ENCODE assay signal across 8 cellular contexts in the genomic region with DNA sequence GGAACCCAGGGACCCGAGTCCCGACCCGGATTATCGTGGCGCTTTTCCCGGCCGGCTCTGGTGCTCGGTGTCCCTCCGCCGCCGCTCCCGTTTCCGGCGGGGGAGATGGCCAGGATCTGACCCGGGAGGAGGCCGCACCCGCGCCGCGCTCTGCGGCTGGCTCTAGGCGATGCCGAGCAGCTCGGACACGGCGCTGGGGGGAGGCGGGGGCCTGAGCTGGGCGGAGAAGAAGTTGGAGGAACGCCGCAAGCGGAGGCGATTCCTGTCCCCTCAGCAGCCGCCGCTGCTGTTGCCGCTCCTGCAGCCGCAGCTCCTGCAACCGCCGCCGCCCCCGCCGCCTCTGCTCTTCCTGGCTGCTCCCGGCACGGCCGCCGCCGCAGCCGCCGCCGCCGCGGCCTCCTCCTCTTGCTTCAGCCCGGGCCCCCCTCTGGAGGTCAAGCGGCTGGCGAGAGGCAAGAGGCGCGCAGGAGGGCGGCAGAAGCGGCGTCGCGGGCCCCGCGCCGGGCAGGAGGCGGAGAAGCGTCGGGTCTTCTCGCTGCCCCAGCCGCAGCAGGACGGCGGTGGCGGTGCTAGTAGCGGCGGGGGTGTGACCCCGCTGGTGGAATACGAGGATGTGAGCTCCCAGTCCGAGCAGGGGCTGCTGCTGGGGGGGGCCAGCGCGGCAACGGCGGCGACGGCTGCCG. TPM values are rescaled to one million over a fixed set of nuclear protein-coding genes. Genes with fewer than 3 reads are reported as not detected.
DNase-seq lines count a peak whose midpoint lies in the region; ATAC-seq and TF ChIP-seq lines count a peak whose summit lies in the region.

No MANE protein-coding gene starts in this region.

- no peaks in the 10 kb centered on the region for H3K27me3 ChIP-seq in Peyer's patch
- no peaks in the 10 kb centered on the region for H3K27me3 ChIP-seq in tibial artery

- intact Hi-C loops in tibial artery (cut with DNase I; ENCODE audit: low total_unique reads) = loop anchor here (10.0 kb wide), 1 partner anchor 184 kb away; a partner anchor contains a TSS

- H3K36me3 ChIP-seq in Peyer's patch (no peaks in the 10 kb centered on the region), tibial artery (no peaks in the 10 kb centered on the region)

- ATAC-seq in GM21381 (IDR thresholded peaks at IDR 0.05; ENCODE audit: unreplicated experiment) (peak; percentile 1), GM18505 (IDR thresholded peaks at IDR 0.05; ENCODE audit: unreplicated experiment) (no peak)

- H3K4me1 ChIP-seq in Peyer's patch = peaks cover 2 to 31% (median 11%) of the 10 kb centered on the region in 4 donors
- peaks cover 0 to 40% (median 25%) of the 10 kb centered on the region in 4 donors for H3K4me1 ChIP-seq in tibial artery

- H3K9me3 ChIP-seq in Peyer's patch (no peaks in the 10 kb centered on the region), tibial artery (no peaks in the 10 kb centered on the region)

- H3K27ac ChIP-seq in Peyer's patch = peak overlapping the region; percentile 92 to 100 (median 98)
- H3K27ac ChIP-seq in tibial artery = peak overlapping the region; percentile 98 to 100

- DNase-seq in ACHN = peak; percentile 54
- DNase-seq in Peyer's patch = peak in 2 of 3 donors; percentile 35 to 66
- DNase-seq in activated naive CD4-positive, alpha-beta T cell treated with Interleukin-2 at 50 U/mL for 16 hours = peak; percentile 51
- DNase-seq in germinal center (ENCODE audit: low spot score) = peak; percentile 39
- peak; percentile 60 for DNase-seq in occipital lobe (lab: John Stamatoyannopoulos, UW)
- DNase-seq in tibial artery = peak; percentile 29 to 73

- TF ChIP-seq CTCF in Peyer's patch (IDR thresholded peaks at IDR 0.05) (no peak), tibial artery (IDR thresholded peaks at IDR 0.05) (no peak)

- in situ Hi-C loops in ACHN (cut with HindIII; ENCODE audit: low pct_ligation_motif_present, low pct_unique_long_range_greater_than_20kb, low sequenced_read_pairs) = no loop called here

- TF ChIP-seq POLR2A in Peyer's patch (IDR thresholded peaks at IDR 0.05) (no peak), GM18505 (IDR thresholded peaks at IDR 0.05; ENCODE audit: borderline replicate concordance, extremely low read depth, insufficient read depth, insufficient read length) (no peak)

- peak overlapping the region; percentile 60 to 96 (median 84) for H3K4me3 ChIP-seq in Peyer's patch
- peak overlapping the region; percentile 86 to 98 for H3K4me3 ChIP-seq in tibial artery

RNA-seq across cellular contexts. Expression of a gene that starts 0.6 kb away (rescaled TPM):
- total RNA-seq in Peyer's patch (100 to 1,000 TPM in 3 of 4 donors, 10 to 100 TPM in 1; 76.7 to 164 (median 109) TPM), occipital lobe (161 TPM)
